10 cellular contexts compared by ENCODE assay signal in the genomic region with DNA sequence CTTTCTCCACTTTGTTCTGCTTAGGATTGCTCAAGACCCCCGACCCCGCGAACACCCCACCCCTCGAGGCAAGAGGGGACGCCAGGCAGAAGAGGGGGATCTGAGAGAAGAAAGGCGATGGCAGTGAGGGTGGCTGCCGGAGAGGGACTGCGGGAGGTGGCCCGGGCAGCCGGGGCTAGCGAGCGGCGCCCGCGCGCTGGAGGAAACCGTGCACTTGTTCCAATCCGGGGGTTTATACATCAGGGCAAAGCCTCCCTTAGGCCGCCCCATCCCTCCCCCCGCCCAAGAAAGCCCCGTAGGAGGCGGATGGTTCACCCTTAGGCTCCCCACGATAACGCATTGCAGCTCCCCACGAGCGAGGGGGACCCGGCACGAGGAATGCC. TPM values are rescaled to one million over a fixed set of nuclear protein-coding genes. Genes with fewer than 3 reads are reported as not detected.
DNase-seq lines count a peak whose midpoint lies in the region; ATAC-seq, FAIRE-seq and TF ChIP-seq lines count a peak whose summit lies in the region.
"Had no signal": no experiment of that assay in that cellular context is flagged by ENCODE, and none has a peak within 500 bp of the region (broad histone marks: within the 10 kb centered on the region; RNA-seq: fewer than 3 reads in every experiment).

No MANE protein-coding gene starts in this region.

- H3K79me2 ChIP-seq in astrocyte (ENCODE audit: insufficient read depth, low read length): no peaks in the 10 kb centered on the region

- H3K4me2 ChIP-seq in astrocyte (ENCODE audit: low read length): peak overlapping the region; percentile 94

- no peak overlapping the region for H3K27ac Mint-ChIP-seq in astrocyte (ENCODE audit: unreplicated experiment)
- H3K27ac Mint-ChIP-seq in activated CD4-positive, alpha-beta memory T cell treated with anti-CD3 and anti-CD28 coated beads for 36 hours: no peak overlapping the region

- no peak for TF ChIP-seq POLR2A in erythroblast (IDR thresholded peaks at IDR 0.05; ENCODE audit: low read length)

- H3K4me3 Mint-ChIP-seq in astrocyte (ENCODE audit: unreplicated experiment): peak overlapping the region; percentile 99
- H3K4me3 Mint-ChIP-seq in activated CD4-positive, alpha-beta memory T cell treated with anti-CD3 and anti-CD28 coated beads for 36 hours: no peak overlapping the region

- H2AFZ ChIP-seq in astrocyte (ENCODE audit: low read depth, low read length): peak overlapping the region; percentile 67

- H3K36me3 ChIP-seq in astrocyte (ENCODE audit: insufficient read depth, low read length) (no peaks in the 10 kb centered on the region), stomach smooth muscle (ENCODE audit: control insufficient read depth in 2 of 2, insufficient read depth in 2 of 2, low read length in 2 of 2) (no peaks in the 10 kb centered on the region)

- no peaks in the 10 kb centered on the region for H3K36me3 Mint-ChIP-seq in astrocyte (ENCODE audit: low read depth, unreplicated experiment)
- H3K36me3 Mint-ChIP-seq in activated CD4-positive, alpha-beta memory T cell treated with anti-CD3 and anti-CD28 coated beads for 36 hours: no peaks in the 10 kb centered on the region

- peak overlapping the region; percentile 62 for H3K9ac ChIP-seq in astrocyte (ENCODE audit: low read length)
- H3K9ac ChIP-seq in stomach smooth muscle (ENCODE audit: low read length in 2 of 2): no peak overlapping the region

- no peaks in the 10 kb centered on the region for H3K9me3 Mint-ChIP-seq in astrocyte (ENCODE audit: unreplicated experiment)
- no peaks in the 10 kb centered on the region for H3K9me3 Mint-ChIP-seq in activated CD4-positive, alpha-beta memory T cell treated with anti-CD3 and anti-CD28 coated beads for 36 hours

- peaks cover 8% of the 10 kb centered on the region for H3K27me3 ChIP-seq in astrocyte (ENCODE audit: insufficient read depth, low read length)
- H3K27me3 ChIP-seq in stomach smooth muscle (ENCODE audit: control insufficient read depth in 1 of 2, insufficient read depth in 2 of 2, low read length in 2 of 2): peaks cover 11 to 20% of the 10 kb centered on the region in 2 donors

- H3K27me3 Mint-ChIP-seq in astrocyte (ENCODE audit: low read depth, unreplicated experiment): no peaks in the 10 kb centered on the region
- H3K27me3 Mint-ChIP-seq in activated CD4-positive, alpha-beta memory T cell treated with anti-CD3 and anti-CD28 coated beads for 36 hours: peaks cover 57% of the 10 kb centered on the region

- intact Hi-C loops in activated CD4-positive, alpha-beta memory T cell treated with anti-CD3 and anti-CD28 coated beads for 36 hours (cut with micrococcal nuclease): no loop called here

- DNase-seq in DMS 273 (lab: John Stamatoyannopoulos, UW; ENCODE audit: unreplicated experiment): peak; percentile 61
- no peak for DNase-seq in DMS 273 treated with DMSO at 0.1 percent for 48 hours (lab: John Stamatoyannopoulos, UW)
- no peak for DNase-seq in astrocyte (ENCODE audit: low read depth)
- DNase-seq in iPS-NIHi11 (ENCODE audit: low spot score): peak; percentile 28
- no peak for DNase-seq in erythroblast (lab: John Stamatoyannopoulos, UW)
- no peak for DNase-seq in activated CD4-positive, alpha-beta memory T cell treated with anti-CD3 and anti-CD28 coated beads for 36 hours

- CTCF ChIA-PET in activated CD4-positive, alpha-beta memory T cell treated with anti-CD3 and anti-CD28 coated beads for 36 hours (lab: Charles Lee): interaction anchor here (1.1 kb wide), 1 partner anchor 15 kb away, joined by 3 read pairs; no protein-coding TSS in a partner anchor

- H3K27ac ChIP-seq in astrocyte (ENCODE audit: low read depth, low read length): no peak overlapping the region
- no peak overlapping the region for H3K27ac ChIP-seq in stomach smooth muscle (ENCODE audit: low read length)
- H3K27ac ChIP-seq: 22Rv1 had no signal

- H3K4me1 ChIP-seq in astrocyte (ENCODE audit: insufficient read depth, low read length): no peaks in the 10 kb centered on the region
- peaks cover 10% of the 10 kb centered on the region for H3K4me1 ChIP-seq in stomach smooth muscle (ENCODE audit: control insufficient read depth, insufficient read depth, low read length)

- POLR2A ChIA-PET in activated CD4-positive, alpha-beta memory T cell treated with anti-CD3 and anti-CD28 coated beads for 36 hours (lab: Charles Lee): no interaction called here

- no peak for FAIRE-seq in astrocyte (lab: Jason Lieb, UNC)

- no peak for ATAC-seq in HG02973 (IDR thresholded peaks at IDR 0.05; ENCODE audit: unreplicated experiment)

- H3K9me3 ChIP-seq in astrocyte (ENCODE audit: insufficient read depth, low read depth, low read length) (no peaks in the 10 kb centered on the region), stomach smooth muscle (ENCODE audit: control insufficient read depth in 2 of 2, low read length in 2 of 2) (no peaks in the 10 kb centered on the region)

- TF ChIP-seq CTCF in astrocyte (IDR thresholded peaks at IDR 0.05; ENCODE audit: insufficient read depth, low read depth, low read length): no peak

- peak overlapping the region; percentile 68 for H3K4me3 ChIP-seq in astrocyte (ENCODE audit: insufficient read depth, low read depth, low read length)
- H3K4me3 ChIP-seq in stomach smooth muscle (ENCODE audit: low read length in 2 of 2): peak overlapping the region; percentile 38 to 61

- H4K20me1 ChIP-seq in astrocyte (ENCODE audit: insufficient read depth, low read length): no peaks in the 10 kb centered on the region

- H3K4me1 Mint-ChIP-seq in astrocyte (ENCODE audit: low read depth, unreplicated experiment): peaks cover 3% of the 10 kb centered on the region
- H3K4me1 Mint-ChIP-seq in activated CD4-positive, alpha-beta memory T cell treated with anti-CD3 and anti-CD28 coated beads for 36 hours (ENCODE audit: low read depth): peaks cover 7% of the 10 kb centered on the region

RNA-seq across cellular contexts. Expression of a gene that starts 0.5 kb away (rescaled TPM):
- 4.1 and 7.4 TPM in 2 replicates for total RNA-seq in astrocyte
- total RNA-seq in activated CD4-positive, alpha-beta memory T cell treated with anti-CD3 and anti-CD28 coated beads for 36 hours: not detected
- total RNA-seq: activated CD8-positive, alpha-beta memory T cell treated with anti-CD3 and anti-CD28 coated beads for 36 hours had no signal

Comparison
In these comparisons a context has a peak if more than half of its experiments do, and no peak if none do; other contexts are left out.
1. DNase-seq: peak in DMS 273 (single experiment) and iPS-NIHi11 (single experiment); none in DMS 273 treated with DMSO at 0.1 percent for 48 hours (single experiment), astrocyte (single experiment), erythroblast (0 of 2) and activated CD4-positive, alpha-beta memory T cell treated with anti-CD3 and anti-CD28 coated beads for 36 hours (single experiment).